1 cellular context compared by ENCODE assay signal in the genomic region with DNA sequence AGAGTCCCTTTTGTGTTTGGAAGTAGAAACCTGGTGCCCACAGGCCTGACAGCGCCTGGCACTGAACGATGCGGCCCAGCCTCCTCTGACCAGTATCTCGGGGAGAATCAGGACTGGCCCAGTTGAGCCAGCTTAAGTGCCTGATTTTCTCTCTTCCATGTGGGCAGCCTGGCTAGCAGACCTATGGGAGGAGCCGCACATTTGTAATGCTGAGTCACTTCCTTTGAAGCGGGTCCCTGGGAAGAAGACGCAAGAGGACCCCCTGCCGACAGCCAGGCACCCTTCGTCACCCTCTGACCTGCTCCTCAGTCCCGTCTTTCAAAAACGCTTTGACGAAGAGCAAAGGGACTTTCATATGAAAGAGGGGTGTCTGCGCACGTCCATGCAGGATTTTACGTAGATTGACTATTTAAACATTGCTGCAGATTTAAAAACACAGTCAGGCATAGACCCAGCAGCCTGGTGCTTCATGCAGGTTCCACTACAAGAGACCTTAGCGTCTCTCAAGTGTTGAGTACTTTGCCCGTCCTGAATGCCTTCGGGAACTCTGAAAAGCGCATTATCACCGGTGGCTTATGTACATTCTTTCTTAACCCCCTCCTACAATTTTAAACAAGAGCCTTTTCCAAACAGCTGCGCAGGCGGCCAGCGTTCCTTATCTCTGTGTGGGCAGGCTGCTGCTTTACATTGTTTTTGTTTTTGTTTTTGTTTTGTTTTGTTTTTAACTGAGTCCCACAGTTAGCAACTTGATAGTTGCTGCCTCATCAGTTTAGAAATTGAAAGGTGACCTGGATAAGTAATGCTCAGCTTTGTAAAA.
A peak's percentile ranks its signal among the peaks of the same experiment; 100 is the strongest.
TF ChIP-seq lines count a peak whose summit lies in the region.

No MANE protein-coding gene starts in this region.

TF ChIP-seq in HepG2, 621 proteins besides CTCF, POLR2A, EP300 and RAD21 (continued from another document and continues in another):
- TF ChIP-seq, protein P1, sequence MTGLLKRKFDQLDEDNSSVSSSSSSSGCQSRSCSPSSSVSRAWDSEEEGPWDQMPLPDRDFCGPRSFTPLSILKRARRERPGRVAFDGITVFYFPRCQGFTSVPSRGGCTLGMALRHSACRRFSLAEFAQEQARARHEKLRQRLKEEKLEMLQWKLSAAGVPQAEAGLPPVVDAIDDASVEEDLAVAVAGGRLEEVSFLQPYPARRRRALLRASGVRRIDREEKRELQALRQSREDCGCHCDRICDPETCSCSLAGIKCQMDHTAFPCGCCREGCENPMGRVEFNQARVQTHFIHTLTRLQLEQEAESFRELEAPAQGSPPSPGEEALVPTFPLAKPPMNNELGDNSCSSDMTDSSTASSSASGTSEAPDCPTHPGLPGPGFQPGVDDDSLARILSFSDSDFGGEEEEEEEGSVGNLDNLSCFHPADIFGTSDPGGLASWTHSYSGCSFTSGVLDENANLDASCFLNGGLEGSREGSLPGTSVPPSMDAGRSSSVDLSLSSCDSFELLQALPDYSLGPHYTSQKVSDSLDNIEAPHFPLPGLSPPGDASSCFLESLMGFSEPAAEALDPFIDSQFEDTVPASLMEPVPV (CRISPR knock-in tag; IDR thresholded peaks at IDR 0.05), result no peak
- TF ChIP-seq POLR2G (IDR thresholded peaks at IDR 0.05; ENCODE audit: low read depth, low read length) (peak; percentile 54), SIN3A (IDR thresholded peaks at IDR 0.05; ENCODE audit: borderline replicate concordance, low read depth, low read length) (peak; percentile 17; the same call in 1 of the 2 replicates), NFE2L1 (CRISPR knock-in tag; IDR thresholded peaks at IDR 0.05; ENCODE audit: borderline replicate concordance) (peak; percentile 92; the same call in 1 of the 2 replicates), NAIF1 (CRISPR knock-in tag; IDR thresholded peaks at IDR 0.05; ENCODE audit: borderline replicate concordance) (peak; percentile 74; the same call in 1 of the 2 replicates), PHF21A (CRISPR knock-in tag; IDR thresholded peaks at IDR 0.05) (peak; percentile 21; the same call in 1 of the 2 replicates), ZBTB7A (CRISPR knock-in tag; IDR thresholded peaks at IDR 0.05) (peak; percentile 77; the same call in 1 of the 2 replicates), GABPB1 (CRISPR knock-in tag; IDR thresholded peaks at IDR 0.05) (peak; percentile 40; the same call in 1 of the 2 replicates), CENPT (CRISPR knock-in tag; IDR thresholded peaks at IDR 0.05; ENCODE audit: low read depth) (no peak), ARID5B (CRISPR knock-in tag; IDR thresholded peaks at IDR 0.05) (peak; percentile 21; the same call in 1 of the 2 replicates), RCOR2 (CRISPR knock-in tag; IDR thresholded peaks at IDR 0.05) (0 out of 2 replicates have a peak, but pooled peaks have one; percentile 13), MTF2 (CRISPR knock-in tag; IDR thresholded peaks at IDR 0.05; ENCODE audit: borderline replicate concordance) (no peak), SOX5 (CRISPR knock-in tag; IDR thresholded peaks at IDR 0.05; ENCODE audit: borderline replicate concordance) (no peak), ZNF329 (CRISPR knock-in tag; IDR thresholded peaks at IDR 0.05; ENCODE audit: low read depth) (0 out of 2 replicates have a peak, but pooled peaks have one; percentile 26), TCF7 (IDR thresholded peaks at IDR 0.05; ENCODE audit: low read depth) (peak; percentile 27; the same call in 1 of the 2 replicates), ZNF335 (CRISPR knock-in tag; IDR thresholded peaks at IDR 0.05) (0 out of 2 replicates have a peak, but pooled peaks have one; percentile 14), MXD4 (CRISPR knock-in tag; IDR thresholded peaks at IDR 0.05) (peak; percentile 19; the same call in 1 of the 2 replicates), KDM1A (CRISPR knock-in tag; IDR thresholded peaks at IDR 0.05) (peak; percentile 73; the same call in 1 of the 2 replicates), EED (CRISPR knock-in tag; IDR thresholded peaks at IDR 0.05) (no peak), FOSL2 (CRISPR knock-in tag; IDR thresholded peaks at IDR 0.05) (peak; percentile 91), ZNF768 (CRISPR knock-in tag; IDR thresholded peaks at IDR 0.05) (peak; percentile 16; the same call in 1 of the 2 replicates), ZBTB20 (CRISPR knock-in tag; IDR thresholded peaks at IDR 0.05; ENCODE audit: borderline replicate concordance, low read depth) (0 out of 2 replicates have a peak, but pooled peaks have one; percentile 22), CAMTA2 (CRISPR knock-in tag; IDR thresholded peaks at IDR 0.05; ENCODE audit: borderline replicate concordance) (0 out of 2 replicates have a peak, but pooled peaks have one; percentile 49), CREM (IDR thresholded peaks at IDR 0.05) (peak; percentile 25; the same call in 1 of the 2 replicates), CREM (CRISPR knock-in tag; IDR thresholded peaks at IDR 0.05) (no peak), ARID4A (CRISPR knock-in tag; IDR thresholded peaks at IDR 0.05; ENCODE audit: borderline replicate concordance) (peak; percentile 52; the same call in 1 of the 2 replicates), ZNF558 (CRISPR knock-in tag; IDR thresholded peaks at IDR 0.05; ENCODE audit: borderline replicate concordance) (no peak), SAP130 (CRISPR knock-in tag; IDR thresholded peaks at IDR 0.05; ENCODE audit: low read depth) (peak; percentile 78), NFE2 (CRISPR knock-in tag; IDR thresholded peaks at IDR 0.05) (peak; percentile 81), ASH2L (IDR thresholded peaks at IDR 0.05; ENCODE audit: insufficient read length, low read depth, low read length) (peak; percentile 79), ATF1 (CRISPR knock-in tag; IDR thresholded peaks at IDR 0.05) (0 out of 2 replicates have a peak, but pooled peaks have one; percentile 43)
- TF ChIP-seq, protein P2, sequence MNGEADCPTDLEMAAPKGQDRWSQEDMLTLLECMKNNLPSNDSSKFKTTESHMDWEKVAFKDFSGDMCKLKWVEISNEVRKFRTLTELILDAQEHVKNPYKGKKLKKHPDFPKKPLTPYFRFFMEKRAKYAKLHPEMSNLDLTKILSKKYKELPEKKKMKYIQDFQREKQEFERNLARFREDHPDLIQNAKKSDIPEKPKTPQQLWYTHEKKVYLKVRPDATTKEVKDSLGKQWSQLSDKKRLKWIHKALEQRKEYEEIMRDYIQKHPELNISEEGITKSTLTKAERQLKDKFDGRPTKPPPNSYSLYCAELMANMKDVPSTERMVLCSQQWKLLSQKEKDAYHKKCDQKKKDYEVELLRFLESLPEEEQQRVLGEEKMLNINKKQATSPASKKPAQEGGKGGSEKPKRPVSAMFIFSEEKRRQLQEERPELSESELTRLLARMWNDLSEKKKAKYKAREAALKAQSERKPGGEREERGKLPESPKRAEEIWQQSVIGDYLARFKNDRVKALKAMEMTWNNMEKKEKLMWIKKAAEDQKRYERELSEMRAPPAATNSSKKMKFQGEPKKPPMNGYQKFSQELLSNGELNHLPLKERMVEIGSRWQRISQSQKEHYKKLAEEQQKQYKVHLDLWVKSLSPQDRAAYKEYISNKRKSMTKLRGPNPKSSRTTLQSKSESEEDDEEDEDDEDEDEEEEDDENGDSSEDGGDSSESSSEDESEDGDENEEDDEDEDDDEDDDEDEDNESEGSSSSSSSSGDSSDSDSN (CRISPR knock-in tag; IDR thresholded peaks at IDR 0.05), result peak; percentile 22; the same call in 1 of the 2 replicates
- TF ChIP-seq, protein P3, sequence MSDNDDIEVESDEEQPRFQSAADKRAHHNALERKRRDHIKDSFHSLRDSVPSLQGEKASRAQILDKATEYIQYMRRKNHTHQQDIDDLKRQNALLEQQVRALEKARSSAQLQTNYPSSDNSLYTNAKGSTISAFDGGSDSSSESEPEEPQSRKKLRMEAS (IDR thresholded peaks at IDR 0.05), result peak; percentile 52
- TF ChIP-seq, protein P4, sequence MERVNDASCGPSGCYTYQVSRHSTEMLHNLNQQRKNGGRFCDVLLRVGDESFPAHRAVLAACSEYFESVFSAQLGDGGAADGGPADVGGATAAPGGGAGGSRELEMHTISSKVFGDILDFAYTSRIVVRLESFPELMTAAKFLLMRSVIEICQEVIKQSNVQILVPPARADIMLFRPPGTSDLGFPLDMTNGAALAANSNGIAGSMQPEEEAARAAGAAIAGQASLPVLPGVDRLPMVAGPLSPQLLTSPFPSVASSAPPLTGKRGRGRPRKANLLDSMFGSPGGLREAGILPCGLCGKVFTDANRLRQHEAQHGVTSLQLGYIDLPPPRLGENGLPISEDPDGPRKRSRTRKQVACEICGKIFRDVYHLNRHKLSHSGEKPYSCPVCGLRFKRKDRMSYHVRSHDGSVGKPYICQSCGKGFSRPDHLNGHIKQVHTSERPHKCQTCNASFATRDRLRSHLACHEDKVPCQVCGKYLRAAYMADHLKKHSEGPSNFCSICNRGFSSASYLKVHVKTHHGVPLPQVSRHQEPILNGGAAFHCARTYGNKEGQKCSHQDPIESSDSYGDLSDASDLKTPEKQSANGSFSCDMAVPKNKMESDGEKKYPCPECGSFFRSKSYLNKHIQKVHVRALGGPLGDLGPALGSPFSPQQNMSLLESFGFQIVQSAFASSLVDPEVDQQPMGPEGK (CRISPR knock-in tag; IDR thresholded peaks at IDR 0.05), result 0 out of 2 replicates have a peak, but pooled peaks have one; percentile 6
- TF ChIP-seq, protein P5, sequence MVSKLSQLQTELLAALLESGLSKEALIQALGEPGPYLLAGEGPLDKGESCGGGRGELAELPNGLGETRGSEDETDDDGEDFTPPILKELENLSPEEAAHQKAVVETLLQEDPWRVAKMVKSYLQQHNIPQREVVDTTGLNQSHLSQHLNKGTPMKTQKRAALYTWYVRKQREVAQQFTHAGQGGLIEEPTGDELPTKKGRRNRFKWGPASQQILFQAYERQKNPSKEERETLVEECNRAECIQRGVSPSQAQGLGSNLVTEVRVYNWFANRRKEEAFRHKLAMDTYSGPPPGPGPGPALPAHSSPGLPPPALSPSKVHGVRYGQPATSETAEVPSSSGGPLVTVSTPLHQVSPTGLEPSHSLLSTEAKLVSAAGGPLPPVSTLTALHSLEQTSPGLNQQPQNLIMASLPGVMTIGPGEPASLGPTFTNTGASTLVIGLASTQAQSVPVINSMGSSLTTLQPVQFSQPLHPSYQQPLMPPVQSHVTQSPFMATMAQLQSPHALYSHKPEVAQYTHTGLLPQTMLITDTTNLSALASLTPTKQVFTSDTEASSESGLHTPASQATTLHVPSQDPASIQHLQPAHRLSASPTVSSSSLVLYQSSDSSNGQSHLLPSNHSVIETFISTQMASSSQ (IDR thresholded peaks at IDR 0.05; ENCODE audit: low read depth), result 0 out of 2 replicates have a peak, but pooled peaks have one; percentile 2
- TF ChIP-seq, protein P5 (CRISPR knock-in tag; IDR thresholded peaks at IDR 0.05; ENCODE audit: borderline replicate concordance), result no peak
